In the genomic region with DNA sequence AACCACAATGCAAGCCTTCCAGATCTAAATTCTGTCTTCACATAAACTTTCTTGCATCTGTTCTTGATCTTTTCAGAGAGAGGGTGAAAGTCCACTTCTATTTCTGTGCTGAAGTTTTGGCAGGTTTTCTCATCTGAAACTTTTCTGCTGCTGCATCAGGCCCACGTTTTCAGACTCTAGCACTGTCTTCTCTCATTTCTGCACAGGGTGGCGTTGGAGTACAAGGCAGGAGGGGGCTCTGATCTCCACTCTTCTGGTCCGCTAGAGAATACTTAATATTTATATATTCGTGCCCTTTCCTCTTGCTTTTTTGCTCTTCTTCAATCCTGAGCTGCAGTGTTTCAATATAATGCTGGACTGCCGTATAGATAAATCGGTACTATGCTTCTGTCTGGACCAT, we compare ENCODE assay signal across 13 cellular contexts.
"Had no signal": no experiment of that assay in that cellular context is flagged by ENCODE, and none has a peak within 500 bp of the region (broad histone marks: within the 10 kb centered on the region; RNA-seq: fewer than 3 reads in every experiment).

No MANE protein-coding gene starts in this region.

- H3K4me3 ChIP-seq: cardiac muscle cell, gastroesophageal sphincter, left lung, mucosa of descending colon, smooth muscle cell, tibial artery, vagina had no signal

- DNase-seq: activated CD4-positive, alpha-beta T cell treated with anti-CD3 and anti-CD28 coated beads, Interleukin-2, amount 10 ng/mL, durations not matched to agents 7 days and 5 days; activated CD4-positive, CD25-positive, alpha-beta regulatory T cell; activated naive CD4-positive, alpha-beta T cell treated with anti-CD3 and anti-CD28 coated beads, Interleukin-2, amount 10 ng/mL, durations not matched to agents 7 days and 5 days; islet precursor cell; mucosa of descending colon; naive thymus-derived CD8-positive, alpha-beta T cell; right cardiac atrium; tibial artery had no signal

- ATAC-seq: gastroesophageal sphincter; left lung; mucosa of descending colon; naive thymus-derived CD8-positive, alpha-beta T cell; right cardiac atrium had no signal
